21 cellular contexts compared by ENCODE assay signal in the genomic region with DNA sequence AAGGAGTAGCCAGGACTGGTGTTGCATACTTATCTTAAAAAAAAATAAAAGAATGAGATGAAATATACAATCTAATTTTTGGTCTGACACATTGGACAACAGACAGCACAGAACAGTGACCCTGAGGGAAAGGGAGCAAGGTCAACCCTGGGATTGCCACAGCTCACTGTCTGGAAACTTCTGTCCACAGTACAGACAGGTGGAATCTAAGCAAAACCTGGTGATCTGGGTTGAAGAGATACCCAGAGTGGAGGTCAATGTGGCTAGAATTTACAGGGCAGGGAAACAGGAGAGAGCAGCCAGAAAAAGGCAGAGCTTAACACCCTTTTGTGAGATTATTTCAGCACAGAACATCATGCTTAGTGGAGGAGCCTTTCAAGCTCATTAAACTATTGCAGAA.
"Had no signal": no experiment of that assay in that cellular context is flagged by ENCODE, and none has a peak within 500 bp of the region (broad histone marks: within the 10 kb centered on the region; RNA-seq: fewer than 3 reads in every experiment).

No MANE protein-coding gene starts in this region.

- H3K27ac ChIP-seq: brain microvascular endothelial cell, cardiac muscle cell, SK-N-MC had no signal

- DNase-seq: activated CD4-positive, alpha-beta T cell treated with anti-CD3 and anti-CD28 coated beads for 4 hours; activated CD4-positive, alpha-beta T cell treated with anti-CD3 and anti-CD28 coated beads, Interleukin-2, amount 50 U/mL, for 4 hours; activated CD8-positive, alpha-beta memory T cell treated with anti-CD3 and anti-CD28 coated beads, Interleukin-2, amount 50 U/mL, for 48 hours; activated CD8-positive, alpha-beta T cell treated with anti-CD3 and anti-CD28 coated beads, Interleukin-2, amount 10 ng/mL, durations not matched to agents 7 days and 5 days; activated effector memory CD4-positive, alpha-beta T cell treated with anti-CD3 and anti-CD28 coated beads, Interleukin-2, amount 50 U/mL, for 16 hours; activated naive CD4-positive, alpha-beta T cell treated with Interleukin-2 at 50 U/mL for 16 hours; activated T-cell treated with anti-CD3 and anti-CD28 coated beads, Interleukin-2, amount 50 U/mL, for 1 hour; amygdala; brain microvascular endothelial cell; NCI-H1105; NCI-H1436; NCI-H1694 treated with DMSO at 0.1 percent for 48 hours; NCI-H2029 treated with DMSO at 0.1 percent for 48 hours; NCI-H510A treated with DMSO at 0.1 percent for 48 hours had no signal

- ATAC-seq: activated CD4-positive, CD25-positive, alpha-beta regulatory T cell treated with anti-CD3 and anti-CD28 coated beads, Interleukin-2, amount 50 U/mL, for 24 hours; activated CD8-positive, alpha-beta T cell treated with anti-CD3 and anti-CD28 coated beads, Interleukin-2, amount 10 ng/mL, durations not matched to agents 7 days and 5 days; Right ventricle myocardium inferior had no signal

- H3K4me3 Mint-ChIP-seq: activated CD8-positive, alpha-beta T cell treated with anti-CD3 and anti-CD28 coated beads, Interleukin-2, amount 10 ng/mL, durations not matched to agents 7 days and 5 days; activated naive CD8-positive, alpha-beta T cell; activated T-helper 1 cell treated with anti-CD3 and anti-CD28 coated beads, Interleukin-12 subunit alpha, Interleukin-12 subunit beta, Interleukin-2, Interleukin-4 antibody, amounts not matched to agents 30 ng/mL and 10 ng/mL and 1 ng/mL, durations not matched to agents 14 hours and 24 hours and 36 hours; T-helper 1 cell treated with Interleukin-12 subunit alpha and Interleukin-12 subunit beta and Interleukin-4 antibody, amounts not matched to agents 30 μg/mL and 1 μg/mL, for 36 hours had no signal

- H3K36me3 Mint-ChIP-seq: activated naive CD8-positive, alpha-beta T cell had no signal

- H3K4me3 ChIP-seq: cardiac muscle cell, SK-N-MC had no signal

- H3K27me3 Mint-ChIP-seq: activated naive CD8-positive, alpha-beta T cell had no signal

- H3K27me3 ChIP-seq: brain microvascular endothelial cell, cardiac muscle cell had no signal

- H3K36me3 ChIP-seq: brain microvascular endothelial cell, cardiac muscle cell had no signal

- H3K9me3 Mint-ChIP-seq: activated T-helper 1 cell treated with anti-CD3 and anti-CD28 coated beads, Interleukin-12 subunit alpha, Interleukin-12 subunit beta, Interleukin-2, Interleukin-4 antibody, amounts not matched to agents 30 ng/mL and 10 ng/mL and 1 ng/mL, durations not matched to agents 14 hours and 24 hours and 36 hours; T-helper 1 cell treated with Interleukin-12 subunit alpha and Interleukin-12 subunit beta and Interleukin-4 antibody, amounts not matched to agents 30 μg/mL and 1 μg/mL, for 36 hours had no signal
